Comparison of ENCODE assay signal across 22 cellular contexts in the genomic region with DNA sequence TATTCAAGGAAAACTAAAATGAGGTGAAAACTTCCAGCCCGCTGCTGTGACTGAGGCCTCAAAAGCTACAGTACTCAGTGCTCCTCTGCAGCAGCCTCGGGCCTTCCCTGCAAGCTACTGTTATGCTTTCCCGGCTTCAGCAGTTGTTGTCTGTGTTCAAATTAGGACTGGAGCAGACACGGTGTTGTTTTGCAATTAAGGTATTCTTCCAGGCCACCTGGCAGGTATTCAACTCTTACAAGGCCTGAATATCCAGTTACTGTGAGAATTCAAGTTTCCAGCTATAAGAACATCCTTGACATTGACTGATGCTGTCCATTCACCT.
"Had no signal": no experiment of that assay in that cellular context is flagged by ENCODE, and none has a peak within 500 bp of the region (broad histone marks: within the 10 kb centered on the region; RNA-seq: fewer than 3 reads in every experiment).

No MANE protein-coding gene starts in this region.

- H3K27me3 ChIP-seq: gastroesophageal sphincter, hepatocyte, right atrium auricular region, tibial nerve had no signal

- H2AFZ ChIP-seq: hepatocyte, parathyroid adenoma had no signal

- H3K27ac Mint-ChIP-seq: activated CD4-positive, alpha-beta T cell treated with anti-CD3 and anti-CD28 coated beads for 36 hours; activated CD8-positive, alpha-beta memory T cell treated with anti-CD3 and anti-CD28 coated beads, Interleukin-2, amount 10 ng/mL, durations not matched to agents 7 days and 5 days; activated CD8-positive, alpha-beta T cell treated with anti-CD3 and anti-CD28 coated beads, Interleukin-2, amount 10 ng/mL, durations not matched to agents 7 days and 5 days; activated naive CD4-positive, alpha-beta T cell treated with anti-CD3 and anti-CD28 coated beads, Interleukin-2, amount 50 U/mL, for 24 hours; activated T-helper 2 cell treated with anti-CD3 and anti-CD28 coated beads, Interferon-gamma antibody, Interleukin-2, Interleukin-4, amounts not matched to agents 10 μg/mL and 5 μg/mL and 100 μg/mL, durations not matched to agents 14 hours and 24 hours and 36 hours had no signal

- ATAC-seq: activated CD4-positive, alpha-beta T cell treated with anti-CD3 and anti-CD28 coated beads for 36 hours; activated CD8-positive, alpha-beta memory T cell treated with anti-CD3 and anti-CD28 coated beads, Interleukin-2, amount 10 ng/mL, durations not matched to agents 7 days and 5 days; activated CD8-positive, alpha-beta T cell treated with anti-CD3 and anti-CD28 coated beads, Interleukin-2, amount 10 ng/mL, durations not matched to agents 7 days and 5 days; gastroesophageal sphincter had no signal

- H3K9me3 ChIP-seq: gastroesophageal sphincter, right atrium auricular region, tibial nerve had no signal

- H3K9ac ChIP-seq: parathyroid adenoma had no signal

- H3K4me1 Mint-ChIP-seq: activated CD4-positive, alpha-beta T cell treated with anti-CD3 and anti-CD28 coated beads for 36 hours; activated CD8-positive, alpha-beta memory T cell treated with anti-CD3 and anti-CD28 coated beads, Interleukin-2, amount 10 ng/mL, durations not matched to agents 7 days and 5 days; activated naive CD4-positive, alpha-beta T cell treated with anti-CD3 and anti-CD28 coated beads, Interleukin-2, amount 50 U/mL, for 24 hours; neural crest cell had no signal

- DNase-seq: activated CD4-positive, alpha-beta T cell treated with anti-CD3 and anti-CD28 coated beads for 36 hours; activated CD4-positive, CD25-positive, alpha-beta regulatory T cell; activated CD8-positive, alpha-beta memory T cell treated with anti-CD3 and anti-CD28 coated beads, Interleukin-2, amount 10 ng/mL, durations not matched to agents 7 days and 5 days; activated CD8-positive, alpha-beta T cell treated with anti-CD3 and anti-CD28 coated beads, Interleukin-2, amount 10 ng/mL, durations not matched to agents 7 days and 5 days; activated T-cell treated with anti-CD3 and anti-CD28 coated beads, Interleukin-2, amount 50 U/mL, for 48 hours; effector CD8-positive, alpha-beta T cell; islet precursor cell; left cardiac atrium; mammary epithelial cell; occipital lobe; stimulated activated CD4-positive, alpha-beta T cell treated with anti-CD3 and anti-CD28 coated beads, Interleukin-2, amount 100 ng/mL, for 48 hours; stimulated activated naive CD4-positive, alpha-beta T cell treated with Interleukin-2 at 50 U/mL for 16 hours had no signal

- H3K4me2 ChIP-seq: hepatocyte had no signal

- H3K27me3 Mint-ChIP-seq: activated CD4-positive, alpha-beta T cell treated with anti-CD3 and anti-CD28 coated beads for 36 hours; activated CD8-positive, alpha-beta memory T cell treated with anti-CD3 and anti-CD28 coated beads, Interleukin-2, amount 10 ng/mL, durations not matched to agents 7 days and 5 days; activated naive CD4-positive, alpha-beta T cell treated with anti-CD3 and anti-CD28 coated beads, Interleukin-2, amount 50 U/mL, for 24 hours; naive B cell had no signal

- H3K9me3 Mint-ChIP-seq: activated naive CD4-positive, alpha-beta T cell treated with anti-CD3 and anti-CD28 coated beads, Interleukin-2, amount 50 U/mL, for 24 hours; activated T-helper 2 cell treated with anti-CD3 and anti-CD28 coated beads, Interferon-gamma antibody, Interleukin-2, Interleukin-4, amounts not matched to agents 10 μg/mL and 5 μg/mL and 100 μg/mL, durations not matched to agents 14 hours and 24 hours and 36 hours; mesothelial cell of epicardium; naive B cell; neural crest cell had no signal

- H3K4me3 ChIP-seq: gastroesophageal sphincter, hepatocyte, right atrium auricular region, tibial nerve had no signal

- H3K4me3 Mint-ChIP-seq: activated CD4-positive, alpha-beta T cell treated with anti-CD3 and anti-CD28 coated beads for 36 hours; activated CD8-positive, alpha-beta memory T cell treated with anti-CD3 and anti-CD28 coated beads, Interleukin-2, amount 10 ng/mL, durations not matched to agents 7 days and 5 days; activated CD8-positive, alpha-beta T cell treated with anti-CD3 and anti-CD28 coated beads, Interleukin-2, amount 10 ng/mL, durations not matched to agents 7 days and 5 days; activated naive CD4-positive, alpha-beta T cell treated with anti-CD3 and anti-CD28 coated beads, Interleukin-2, amount 50 U/mL, for 24 hours; mesothelial cell of epicardium; naive B cell; neural crest cell had no signal

- H3K27ac ChIP-seq: gastroesophageal sphincter, hepatocyte, parathyroid adenoma, right atrium auricular region, tibial nerve had no signal
